12 cellular contexts compared by ENCODE assay signal in the genomic region with DNA sequence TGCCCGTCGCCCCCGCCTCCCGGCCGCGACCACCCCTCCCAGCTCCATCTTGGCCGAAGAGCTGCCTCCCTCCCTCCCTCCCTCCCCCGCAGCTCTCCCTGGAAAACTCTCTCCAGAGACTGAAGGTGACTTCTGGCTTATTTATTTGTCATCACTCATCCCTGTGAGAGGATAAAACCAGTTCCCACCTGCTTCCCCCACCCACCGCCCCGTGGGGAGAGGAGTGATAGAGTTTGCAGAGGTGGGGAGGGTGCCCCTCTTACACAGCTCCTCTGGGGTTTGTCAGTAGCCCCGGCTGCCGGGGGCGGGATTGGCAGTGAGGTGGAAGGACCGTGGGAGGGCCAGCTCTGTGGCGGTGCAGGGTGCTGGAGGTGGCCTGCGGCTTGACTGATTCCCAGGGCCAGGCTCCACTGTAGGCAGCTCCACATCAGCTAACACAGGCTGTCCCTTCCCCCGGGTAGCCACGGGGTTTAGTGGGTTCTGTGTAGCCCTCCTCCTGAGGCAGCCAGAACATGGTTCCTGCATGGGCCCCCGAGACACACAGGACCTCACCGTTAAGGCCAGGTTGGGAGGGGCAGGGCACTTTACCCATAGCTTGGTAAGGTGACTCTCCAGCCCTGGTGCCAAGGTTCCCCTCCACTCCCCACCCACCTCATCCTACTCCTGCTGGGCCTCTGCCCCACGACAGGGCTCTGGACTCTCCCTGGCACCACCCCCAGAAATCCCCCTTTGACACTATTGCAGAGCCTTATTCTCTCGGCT.
DNase-seq lines count a peak whose midpoint lies in the region; ATAC-seq, FAIRE-seq and TF ChIP-seq lines count a peak whose summit lies in the region.
"Had no signal": no experiment of that assay in that cellular context is flagged by ENCODE, and none has a peak within 500 bp of the region (broad histone marks: within the 10 kb centered on the region; RNA-seq: fewer than 3 reads in every experiment).

No MANE protein-coding gene starts in this region.

- H3K27ac Mint-ChIP-seq in activated T-helper 17 cell treated with anti-CD3 and anti-CD28 coated beads, Interleukin-2, amount 50 U/mL, for 72 hours, result no peak overlapping the region
- H3K27ac Mint-ChIP-seq in stimulated activated memory B cell treated with anti-CD40 and anti-IgM and Interleukin-4, amounts not matched to agents 10 μg/mL and 1 μg/mL and 100 μg/mL, for 72 hours, result no peak overlapping the region
- H3K27ac Mint-ChIP-seq: stimulated activated naive CD8-positive, alpha-beta T cell treated with anti-CD3 and anti-CD28 coated beads, Interleukin-15, Interleukin-2, amounts not matched to agents 100 ng/mL and 50 ng/mL, for 24 hours had no signal

- CTCF ChIA-PET in HepG2 (lab: Yijun Ruan, JAX; ENCODE audit: low intra/inter-chr PET ratio, low total read pairs), result no interaction called here

- H3K9me3 ChIP-seq in HepG2 (ENCODE audit: low read length), result no peaks in the 10 kb centered on the region

- peaks cover 4% of the 10 kb centered on the region; the same call in 1 of the 2 replicates for H4K20me1 ChIP-seq in HepG2 (ENCODE audit: insufficient read depth, low read length)

- TF ChIP-seq RAD21 in HepG2 (CRISPR knock-in tag; IDR thresholded peaks at IDR 0.05), result no peak

- intact Hi-C loops in HepG2 (cut with micrococcal nuclease; ENCODE audit: unreplicated experiment), result no loop called here

- H3K9ac ChIP-seq in HepG2 (ENCODE audit: insufficient read depth, low read depth, low read length), result no peak overlapping the region

- TF ChIP-seq CTCF in HepG2 (CRISPR knock-in tag; IDR thresholded peaks at IDR 0.05), result no peak

- no peak for FAIRE-seq in HepG2 (lab: Jason Lieb, UNC)
- FAIRE-seq: A204.1 had no signal

- no TSS peak for BruUV-seq in HepG2 (replicated peaks; lab: Mats Ljungman, UMichigan)

- H3K4me3 ChIP-seq in HepG2 (replicated peaks in 1 of 3; ENCODE audit: insufficient read depth in 1 of 3, low read depth in 2 of 3, low read length in 3 of 3), result no peak overlapping the region

- H3K36me3 ChIP-seq in HepG2 (replicated peaks in 1 of 2; ENCODE audit: control insufficient read depth in 1 of 2, insufficient read depth in 2 of 2, low read length in 2 of 2), result no peaks in the 10 kb centered on the region

- no peaks in the 10 kb centered on the region for H3K4me1 ChIP-seq in HepG2 (ENCODE audit: insufficient read depth, low read length)

- POLR2A ChIA-PET in HepG2 (lab: Yijun Ruan, JAX), result no interaction called here

- no peaks in the 10 kb centered on the region for H3K79me2 ChIP-seq in HepG2 (ENCODE audit: insufficient read depth, low read length)

- no peak for ATAC-seq in activated T-helper 17 cell treated with anti-CD3 and anti-CD28 coated beads, Interleukin-2, amount 50 U/mL, for 72 hours (replicated peaks)
- ATAC-seq in HepG2 (peak; percentile 48), GM19463 (IDR thresholded peaks at IDR 0.05; ENCODE audit: unreplicated experiment) (no peak)
- no peak for ATAC-seq in stimulated activated memory B cell treated with anti-CD40 and anti-IgM and Interleukin-4, amounts not matched to agents 10 μg/mL and 1 μg/mL and 100 μg/mL, for 72 hours

- H3K4me1 Mint-ChIP-seq in activated T-helper 17 cell treated with anti-CD3 and anti-CD28 coated beads, Interleukin-2, amount 50 U/mL, for 72 hours, result no peaks in the 10 kb centered on the region
- H3K4me1 Mint-ChIP-seq in stimulated activated memory B cell treated with anti-CD40 and anti-IgM and Interleukin-4, amounts not matched to agents 10 μg/mL and 1 μg/mL and 100 μg/mL, for 72 hours, result no peaks in the 10 kb centered on the region

- no peak for TF ChIP-seq POLR2A in HepG2 (IDR thresholded peaks at IDR 0.05; ENCODE audit: insufficient read depth in 1 of 2, low read depth in 2 of 2, low read length in 2 of 2)

- peaks cover 54% of the 10 kb centered on the region for H3K27me3 Mint-ChIP-seq in activated T-helper 17 cell treated with anti-CD3 and anti-CD28 coated beads, Interleukin-2, amount 50 U/mL, for 72 hours
- H3K27me3 Mint-ChIP-seq in stimulated activated memory B cell treated with anti-CD40 and anti-IgM and Interleukin-4, amounts not matched to agents 10 μg/mL and 1 μg/mL and 100 μg/mL, for 72 hours, result peaks cover 66% of the 10 kb centered on the region

- DNase-seq in NCI-H146 (lab: John Stamatoyannopoulos, UW) (peak; percentile 26), NCI-H146 treated with DMSO at 0.1 percent for 48 hours (lab: John Stamatoyannopoulos, UW; ENCODE audit: unreplicated experiment) (no peak), HepG2 (ENCODE audit: low spot score) (no peak), cortex of kidney (lab: John Stamatoyannopoulos, UW) (no peak), HK-2 (ENCODE audit: unreplicated experiment) (no peak)
- DNase-seq: HCEC 1CT, NCI-H1694 had no signal

- peaks cover 5 to 66% of the 10 kb centered on the region in 2 experiments for H3K27me3 ChIP-seq in HepG2 (ENCODE audit: control insufficient read depth in 1 of 2, insufficient read depth in 2 of 2, low read length in 2 of 2)

- no peak overlapping the region for H3K4me2 ChIP-seq in HepG2 (ENCODE audit: low read depth, low read length)

- H3K4me3 Mint-ChIP-seq in activated T-helper 17 cell treated with anti-CD3 and anti-CD28 coated beads, Interleukin-2, amount 50 U/mL, for 72 hours, result peak overlapping the region; percentile 12
- peak overlapping the region; percentile 34 for H3K4me3 Mint-ChIP-seq in stimulated activated memory B cell treated with anti-CD40 and anti-IgM and Interleukin-4, amounts not matched to agents 10 μg/mL and 1 μg/mL and 100 μg/mL, for 72 hours

- 15% methylated on average over 14 of the region's 22 CpGs for WGBS in HepG2 (ENCODE audit: low lambda C conversion rate)

- H2AFZ ChIP-seq in HepG2 (ENCODE audit: low read length), result no peak overlapping the region

- H3K27ac ChIP-seq in HepG2 (ENCODE audit: extremely low read length, insufficient read depth, low read length), result no peak overlapping the region

- in situ Hi-C loops in HepG2 (cut with HindIII; ENCODE audit: extremely low pct_ligation_motif_present, low pct_unique_long_range_greater_than_20kb), result no loop called here

- H3K9me3 Mint-ChIP-seq in activated T-helper 17 cell treated with anti-CD3 and anti-CD28 coated beads, Interleukin-2, amount 50 U/mL, for 72 hours, result no peaks in the 10 kb centered on the region
- no peaks in the 10 kb centered on the region for H3K9me3 Mint-ChIP-seq in stimulated activated memory B cell treated with anti-CD40 and anti-IgM and Interleukin-4, amounts not matched to agents 10 μg/mL and 1 μg/mL and 100 μg/mL, for 72 hours
- H3K9me3 Mint-ChIP-seq: stimulated activated naive CD8-positive, alpha-beta T cell treated with anti-CD3 and anti-CD28 coated beads, Interleukin-15, Interleukin-2, amounts not matched to agents 100 ng/mL and 50 ng/mL, for 24 hours had no signal

- H3K36me3 Mint-ChIP-seq in activated T-helper 17 cell treated with anti-CD3 and anti-CD28 coated beads, Interleukin-2, amount 50 U/mL, for 72 hours (ENCODE audit: low read depth), result no peaks in the 10 kb centered on the region
- H3K36me3 Mint-ChIP-seq in stimulated activated memory B cell treated with anti-CD40 and anti-IgM and Interleukin-4, amounts not matched to agents 10 μg/mL and 1 μg/mL and 100 μg/mL, for 72 hours, result no peaks in the 10 kb centered on the region

- TF ChIP-seq EP300 in HepG2 (IDR thresholded peaks at IDR 0.05; ENCODE audit: low read depth in 2 of 2, low read length in 2 of 2) (no peak), HepG2 (CRISPR knock-in tag; IDR thresholded peaks at IDR 0.05; ENCODE audit: borderline replicate concordance) (no peak)

TF ChIP-seq in HepG2, 621 proteins besides CTCF, POLR2A, EP300 and RAD21 (continues in another document):
- no peak for TF ChIP-seq AHDC1 (CRISPR knock-in tag; IDR thresholded peaks at IDR 0.05; ENCODE audit: borderline replicate concordance)
